ENCODE assay signal across 27 cellular contexts in the genomic region with DNA sequence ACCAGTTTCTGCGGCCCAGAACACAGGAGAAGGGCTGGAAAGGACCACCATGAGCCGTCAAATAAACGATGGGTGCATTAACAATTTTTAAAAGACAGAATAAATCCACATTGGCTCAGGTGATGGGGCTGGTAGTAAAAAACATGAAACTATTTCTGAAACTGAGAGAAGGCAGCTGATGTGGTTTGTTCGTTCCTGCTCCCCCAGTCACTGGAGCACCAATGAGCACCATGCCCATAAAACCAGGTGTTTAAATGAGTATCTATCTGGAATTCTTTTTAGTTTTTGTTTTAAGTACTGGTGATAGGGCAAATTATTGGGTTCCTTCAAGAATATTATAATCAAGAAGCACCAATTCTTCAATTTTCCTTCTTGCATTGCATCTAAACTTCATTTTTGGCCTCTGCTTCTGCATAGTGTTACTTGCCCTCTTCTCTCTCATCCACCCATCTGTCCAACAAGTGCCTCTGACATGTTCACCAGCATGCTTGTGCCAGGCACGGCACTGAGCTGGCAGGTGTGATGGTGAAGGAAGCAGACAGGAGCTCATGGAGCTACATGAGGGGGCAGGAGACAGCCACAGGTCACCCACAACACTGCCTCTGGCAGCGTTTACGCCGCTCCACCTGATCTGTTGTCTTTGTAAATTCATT.
A peak's percentile ranks its signal among the peaks of the same experiment; 100 is the strongest.
DNase-seq lines count a peak whose midpoint lies in the region; TF ChIP-seq lines count a peak whose summit lies in the region.
"Had no signal": no experiment of that assay in that cellular context is flagged by ENCODE, and none has a peak within 500 bp of the region (broad histone marks: within the 10 kb centered on the region; RNA-seq: fewer than 3 reads in every experiment).

No MANE protein-coding gene starts in this region.

- TF ChIP-seq CTCF in H9 (conservative IDR thresholded peaks at IDR 0.05) (no peak), progenitor cell of endocrine pancreas (IDR thresholded peaks at IDR 0.05; ENCODE audit: unreplicated experiment) (no peak), esophagus squamous epithelium (IDR thresholded peaks at IDR 0.05) (no peak)

- no peaks in the 10 kb centered on the region for H3K23me2 ChIP-seq in H9 (ENCODE audit: insufficient read length, low read depth, low read length, poor library complexity, severe bottlenecking)

- no peak overlapping the region for H4K5ac ChIP-seq in H9 (ENCODE audit: insufficient read length, low read depth, low read length)

- intact Hi-C loops in esophagus squamous epithelium (cut with DNase I): no loop called here

- H2BK20ac ChIP-seq in H9 (ENCODE audit: low read depth, low read length, poor library complexity, severe bottlenecking): no peak overlapping the region

- no peak overlapping the region for H3K23ac ChIP-seq in H9 (ENCODE audit: insufficient read length, low read depth, low read length)

- H3K4me1 Mint-ChIP-seq in T-helper 1 cell treated with Interleukin-12 subunit alpha and Interleukin-12 subunit beta and Interleukin-4 antibody, amounts not matched to agents 30 μg/mL and 1 μg/mL, for 36 hours (ENCODE audit: low read depth): peaks cover 31% of the 10 kb centered on the region
- peaks cover 5 to 8% of the 10 kb centered on the region in 2 experiments; a peak in 2 of 4 replicates for H3K4me1 Mint-ChIP-seq in H9
- H3K4me1 Mint-ChIP-seq in progenitor cell of endocrine pancreas (ENCODE audit: low read depth): peaks cover 3% of the 10 kb centered on the region

- no peak overlapping the region for H2AK5ac ChIP-seq in H9 (ENCODE audit: insufficient read length, low read length)

- no peaks in the 10 kb centered on the region; the same call in 1 of the 2 replicates for H3K4me1 ChIP-seq in H9 (ENCODE audit: insufficient read depth, low read length)
- H3K4me1 ChIP-seq in esophagus squamous epithelium: no peaks in the 10 kb centered on the region
- no peaks in the 10 kb centered on the region for H3K4me1 ChIP-seq in SJCRH30
- H3K4me1 ChIP-seq: Peyer's patch, prostate gland had no signal

- H3K27ac ChIP-seq in H9 (ENCODE audit: insufficient read length, low read depth, low read length) (no peak overlapping the region), esophagus squamous epithelium (no peak overlapping the region), SJCRH30 (no peak overlapping the region)
- H3K27ac ChIP-seq: 22Rv1, epithelial cell of prostate, hepatocyte, left lung, Peyer's patch, prostate gland, skin epidermis, thoracic aorta, VCaP had no signal

- H3T11ph ChIP-seq in H9 (ENCODE audit: low read length): no peak overlapping the region

- no CpG with 5 or more reads among the region's 8 CpGs for WGBS in H9 (ENCODE audit: extremely low coverage, insufficient read length, low lambda C conversion rate)
- 93 to 97% methylated on average over 7 to 8 of the region's 8 CpGs for WGBS in esophagus squamous epithelium, 2 donors

- no peak overlapping the region for H3K18ac ChIP-seq in H9 (ENCODE audit: insufficient read length, low read depth, low read length)

- H3K36me3 ChIP-seq in esophagus squamous epithelium (peaks cover 4 to 89% (median 11%) of the 10 kb centered on the region in 3 donors), SJCRH30 (peaks cover 12% of the 10 kb centered on the region)
- H3K36me3 ChIP-seq: prostate gland had no signal

- peaks cover 4% of the 10 kb centered on the region for H4K20me1 ChIP-seq in H9 (ENCODE audit: control insufficient read depth, insufficient read depth, insufficient read length)

- H3K9me3 Mint-ChIP-seq in T-helper 1 cell treated with Interleukin-12 subunit alpha and Interleukin-12 subunit beta and Interleukin-4 antibody, amounts not matched to agents 30 μg/mL and 1 μg/mL, for 36 hours: no peaks in the 10 kb centered on the region
- H3K9me3 Mint-ChIP-seq in H9 (no peaks in the 10 kb centered on the region), progenitor cell of endocrine pancreas (ENCODE audit: low read depth) (no peaks in the 10 kb centered on the region)
- H3K9me3 Mint-ChIP-seq: immature natural killer cell had no signal

- H4K91ac ChIP-seq in H9 (ENCODE audit: insufficient read length, low read depth, low read length): no peak overlapping the region

- peaks cover 2% of the 10 kb centered on the region; the same call in 1 of the 2 replicates for H3K79me2 ChIP-seq in H9 (ENCODE audit: insufficient read depth, low read length)

- no peak overlapping the region for H2BK12ac ChIP-seq in H9 (ENCODE audit: insufficient read length, low read depth, low read length)

- no peak overlapping the region for H3K14ac ChIP-seq in H9 (ENCODE audit: insufficient read depth, low read length)

- H3K4me2 ChIP-seq in H9 (ENCODE audit: insufficient read depth, insufficient read length, low read length): no peak overlapping the region
- H3K4me2 ChIP-seq: hepatocyte had no signal

- no peaks in the 10 kb centered on the region for H3K79me1 ChIP-seq in H9 (ENCODE audit: insufficient read depth, low read depth, low read length, poor library complexity, severe bottlenecking)

- no peak overlapping the region for H3K4ac ChIP-seq in H9 (ENCODE audit: low read depth, low read length)

- no peak overlapping the region for H2BK5ac ChIP-seq in H9 (ENCODE audit: insufficient read length, low read length)

- H3K4me3 ChIP-seq in esophagus squamous epithelium (no peak overlapping the region), SJCRH30 (no peak overlapping the region)
- H3K4me3 ChIP-seq: hepatocyte, left lung, Peyer's patch, prostate gland, skin epidermis, thoracic aorta had no signal

- no peak overlapping the region for H3K56ac ChIP-seq in H9 (ENCODE audit: insufficient read length, low read depth, low read length)

- H3K27me3 ChIP-seq in H9 (ENCODE audit: insufficient read depth, low read length) (no peaks in the 10 kb centered on the region), esophagus squamous epithelium (no peaks in the 10 kb centered on the region), SJCRH30 (no peaks in the 10 kb centered on the region)
- H3K27me3 ChIP-seq: hepatocyte, left lung, Peyer's patch had no signal

- H2BK15ac ChIP-seq in H9 (ENCODE audit: low read depth, low read length): no peak overlapping the region

- peak overlapping the region; percentile 70 for H3K27ac Mint-ChIP-seq in T-helper 1 cell treated with Interleukin-12 subunit alpha and Interleukin-12 subunit beta and Interleukin-4 antibody, amounts not matched to agents 30 μg/mL and 1 μg/mL, for 36 hours
- H3K27ac Mint-ChIP-seq in H9: peak overlapping the region in 2 of 3 experiments; percentile 34 to 65; a peak in 3 of 7 replicates
- H3K27ac Mint-ChIP-seq in progenitor cell of endocrine pancreas: peak overlapping the region; percentile 13

- no peak overlapping the region for H4K8ac ChIP-seq in H9 (replicated peaks; ENCODE audit: insufficient read length, low read depth, low read length)

- H3K4me3 Mint-ChIP-seq in T-helper 1 cell treated with Interleukin-12 subunit alpha and Interleukin-12 subunit beta and Interleukin-4 antibody, amounts not matched to agents 30 μg/mL and 1 μg/mL, for 36 hours: no peak overlapping the region
- H3K4me3 Mint-ChIP-seq in H9 (no peak overlapping the region), progenitor cell of endocrine pancreas (ENCODE audit: low read depth) (no peak overlapping the region)
- H3K4me3 Mint-ChIP-seq: immature natural killer cell had no signal

- H3K27me3 Mint-ChIP-seq in T-helper 1 cell treated with Interleukin-12 subunit alpha and Interleukin-12 subunit beta and Interleukin-4 antibody, amounts not matched to agents 30 μg/mL and 1 μg/mL, for 36 hours (ENCODE audit: low read depth): no peaks in the 10 kb centered on the region
- H3K27me3 Mint-ChIP-seq in H9 (ENCODE audit: low read depth) (no peaks in the 10 kb centered on the region; the same call in 1 of the 2 replicates), progenitor cell of endocrine pancreas (no peaks in the 10 kb centered on the region)

- H3K9ac ChIP-seq in H9 (ENCODE audit: extremely low read depth, insufficient read length, low read length): no peak overlapping the region

- no peak overlapping the region for H2BK120ac ChIP-seq in H9 (ENCODE audit: low read depth, low read length, poor library complexity, severe bottlenecking)

- TF ChIP-seq POLR2A in esophagus squamous epithelium (IDR thresholded peaks at IDR 0.05): no peak

- no peak overlapping the region for H2AFZ ChIP-seq in H9 (ENCODE audit: low read length)
- H2AFZ ChIP-seq: hepatocyte had no signal

- H3K9me3 ChIP-seq in H9 (ENCODE audit: control insufficient read depth, low read depth, low read length) (no peaks in the 10 kb centered on the region), esophagus squamous epithelium (no peaks in the 10 kb centered on the region), SJCRH30 (replicated peaks) (no peaks in the 10 kb centered on the region)
- H3K9me3 ChIP-seq: left lung, Peyer's patch, prostate gland, thoracic aorta had no signal

- DNase-seq in T-helper 1 cell (no peak), H9 (no peak), cerebellar cortex (ENCODE audit: low spot score) (peak; percentile 92), progenitor cell of endocrine pancreas (ENCODE audit: low spot score, unreplicated experiment) (no peak), NCI-H1436 treated with DMSO at 0.1 percent for 48 hours (lab: John Stamatoyannopoulos, UW) (no peak), esophagus squamous epithelium (lab: John Stamatoyannopoulos, UW) (no peak), SJCRH30 (no peak)
- DNase-seq: activated naive CD4-positive, alpha-beta T cell treated with Interleukin-2 at 50 U/mL for 16 hours; AML-193; aorta; GOT3; immature natural killer cell; KBM-7; left lung; NCI-H146; NCI-H524; Peyer's patch; stimulated activated CD4-positive, alpha-beta T cell treated with anti-CD3 and anti-CD28 coated beads, Interleukin-2, amount 100 ng/mL, for 24 hours; stimulated activated naive CD4-positive, alpha-beta T cell had no signal

- H3K36me3 Mint-ChIP-seq in T-helper 1 cell treated with Interleukin-12 subunit alpha and Interleukin-12 subunit beta and Interleukin-4 antibody, amounts not matched to agents 30 μg/mL and 1 μg/mL, for 36 hours (ENCODE audit: low read depth): peaks cover 46% of the 10 kb centered on the region
- H3K36me3 Mint-ChIP-seq in H9 (ENCODE audit: insufficient read depth in 1 of 3, low read depth in 3 of 3) (peaks cover 31 to 56% (median 48%) of the 10 kb centered on the region in 3 experiments), progenitor cell of endocrine pancreas (ENCODE audit: insufficient read depth) (peaks cover 23% of the 10 kb centered on the region)

Comparison
In these comparisons a context has a peak if more than half of its experiments do, and no peak if none do; other contexts are left out.
1. H3K27ac Mint-ChIP-seq: peak in every context shown above with its lines; median percentile 70 in T-helper 1 cell treated with Interleukin-12 subunit alpha and Interleukin-12 subunit beta and Interleukin-4 antibody, amounts not matched to agents 30 μg/mL and 1 μg/mL, for 36 hours; 50 in H9; 13 in progenitor cell of endocrine pancreas.